Comparison of ENCODE assay signal across 18 cellular contexts in the genomic region with DNA sequence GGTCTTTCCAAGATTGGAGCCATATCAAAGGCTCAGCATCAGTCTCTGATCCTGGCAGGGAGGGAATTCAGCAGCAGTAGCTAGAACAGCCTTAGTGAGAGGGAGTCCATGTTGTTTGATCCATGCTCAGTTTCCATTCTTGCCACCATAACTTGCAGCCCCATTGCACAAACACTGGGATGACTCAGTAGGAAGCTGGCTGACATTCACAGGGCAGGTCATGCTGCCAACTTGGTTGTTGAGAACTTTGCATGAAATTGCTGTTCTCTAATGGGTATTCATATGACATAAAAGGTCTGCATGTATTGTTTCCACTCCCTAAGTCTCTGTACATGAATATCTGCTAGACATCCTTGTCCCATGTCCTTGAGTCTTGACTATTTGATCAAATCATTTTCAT. TPM values are rescaled to one million over a fixed set of nuclear protein-coding genes. Genes with fewer than 3 reads are reported as not detected.
A peak's percentile ranks its signal among the peaks of the same experiment; 100 is the strongest.
DNase-seq lines count a peak whose midpoint lies in the region; ATAC-seq and TF ChIP-seq lines count a peak whose summit lies in the region.
"Had no signal": no experiment of that assay in that cellular context is flagged by ENCODE, and none has a peak within 500 bp of the region (broad histone marks: within the 10 kb centered on the region; RNA-seq: fewer than 3 reads in every experiment).

No MANE protein-coding gene starts in this region.

- DNase-seq in left cardiac atrium (peak; percentile 34), heart left ventricle (no peak), RWPE2 (ENCODE audit: low spot score) (no peak), fibroblast of the conjunctiva (ENCODE audit: low read depth) (peak; percentile 43), neural progenitor cell (ENCODE audit: low spot score) (no peak), DMS153 (lab: John Stamatoyannopoulos, UW) (no peak), DMS79 (lab: John Stamatoyannopoulos, UW) (no peak)
- DNase-seq in CD4-positive, alpha-beta T cell: no peak
- DNase-seq: Calu3; colonic mucosa; NCI-H82; retina; RPMI8226; stimulated activated CD4-positive, alpha-beta T cell treated with anti-CD3 and anti-CD28 coated beads, Interleukin-1b, Interleukin-23, amount 100 ng/mL, for 48 hours; T-helper 17 cell had no signal

- no peak for TF ChIP-seq POLR2A in heart left ventricle (IDR thresholded peaks at IDR 0.05)

- no peak overlapping the region for H3K27ac ChIP-seq in heart left ventricle
- H3K27ac ChIP-seq in RWPE2 (ENCODE audit: poor library complexity, severe bottlenecking): peak overlapping the region; percentile 24
- H3K27ac ChIP-seq in neural progenitor cell: no peak overlapping the region
- H3K27ac ChIP-seq in CD4-positive, alpha-beta T cell (ENCODE audit: low read depth, low read length): no peak overlapping the region
- H3K27ac ChIP-seq: colonic mucosa, thoracic aorta had no signal

- H3K4me3 ChIP-seq in heart left ventricle (no peak overlapping the region), RWPE2 (ENCODE audit: severe bottlenecking) (no peak overlapping the region), neural progenitor cell (no peak overlapping the region)
- H3K4me3 ChIP-seq: colonic mucosa, thoracic aorta had no signal

- H4K20me1 ChIP-seq in neural progenitor cell (ENCODE audit: low read depth): no peaks in the 10 kb centered on the region

- TF ChIP-seq CTCF in heart left ventricle (IDR thresholded peaks at IDR 0.05): no peak
- TF ChIP-seq CTCF in RWPE2 (IDR thresholded peaks at IDR 0.05; ENCODE audit: poor library complexity, severe bottlenecking): no peak
- no peak for TF ChIP-seq CTCF in neural progenitor cell (IDR thresholded peaks at IDR 0.05)
- TF ChIP-seq CTCF in CD4-positive, alpha-beta T cell (IDR thresholded peaks at IDR 0.05): no peak

- no peak overlapping the region for H3K4me3 Mint-ChIP-seq in neural progenitor cell
- no peak overlapping the region for H3K4me3 Mint-ChIP-seq in CD4-positive, alpha-beta T cell
- H3K4me3 Mint-ChIP-seq: nephron, T-helper 17 cell had no signal

- H3K4me1 ChIP-seq in heart left ventricle (peaks cover 0 to 8% (median 0%) of the 10 kb centered on the region in 12 donors), RWPE2 (ENCODE audit: insufficient read depth, poor library complexity, severe bottlenecking) (peaks cover 9% of the 10 kb centered on the region), neural progenitor cell (no peaks in the 10 kb centered on the region)

- no peak overlapping the region for H2AFZ ChIP-seq in neural progenitor cell (replicated peaks)

- POLR2A ChIA-PET in CD4-positive, alpha-beta T cell (lab: Charles Lee): no interaction called here

- no peaks in the 10 kb centered on the region for H3K27me3 Mint-ChIP-seq in neural progenitor cell (ENCODE audit: insufficient read depth, low read depth)
- no peaks in the 10 kb centered on the region for H3K27me3 Mint-ChIP-seq in CD4-positive, alpha-beta T cell
- H3K27me3 Mint-ChIP-seq: T-helper 17 cell had no signal

- ATAC-seq in left cardiac atrium: peak in 1 of 2 donors; percentile 37
- ATAC-seq in heart left ventricle: no peak
- peak; percentile 66 for ATAC-seq in RWPE2 (ENCODE audit: low read depth)
- ATAC-seq in CD4-positive, alpha-beta T cell (ENCODE audit: poor library complexity): no peak
- ATAC-seq: T-helper 17 cell had no signal

- H3K4me2 ChIP-seq in neural progenitor cell: no peak overlapping the region

- CTCF ChIA-PET in CD4-positive, alpha-beta T cell (lab: Charles Lee): interaction anchor here (1.4 kb wide), 1 partner anchor 16 kb away, joined by 3 read pairs; no protein-coding TSS in a partner anchor

- H3K79me2 ChIP-seq in neural progenitor cell (ENCODE audit: low read depth): no peaks in the 10 kb centered on the region

- no peaks in the 10 kb centered on the region for H3F3A ChIP-seq in neural progenitor cell (ENCODE audit: low read depth)

- intact Hi-C loops in left cardiac atrium (cut with DNase I): no loop called here
- intact Hi-C loops in heart left ventricle (cut with DNase I): no loop called here
- intact Hi-C loops in CD4-positive, alpha-beta T cell (cut with DNase I, micrococcal nuclease): no loop called here

- H3K9me3 Mint-ChIP-seq in neural progenitor cell: no peaks in the 10 kb centered on the region
- H3K9me3 Mint-ChIP-seq in CD4-positive, alpha-beta T cell: no peaks in the 10 kb centered on the region
- H3K9me3 Mint-ChIP-seq: nephron had no signal

- H3K9ac ChIP-seq in neural progenitor cell: no peak overlapping the region

- no peaks in the 10 kb centered on the region for H3K4me1 Mint-ChIP-seq in neural progenitor cell
- no peaks in the 10 kb centered on the region for H3K4me1 Mint-ChIP-seq in CD4-positive, alpha-beta T cell (ENCODE audit: low read depth)
- H3K4me1 Mint-ChIP-seq: nephron had no signal

- no peak overlapping the region for H3K27ac Mint-ChIP-seq in neural progenitor cell
- H3K27ac Mint-ChIP-seq in CD4-positive, alpha-beta T cell: no peak overlapping the region
- H3K27ac Mint-ChIP-seq: nephron, T-helper 17 cell had no signal

- no peaks in the 10 kb centered on the region for H3K36me3 ChIP-seq in heart left ventricle
- H3K36me3 ChIP-seq in RWPE2 (ENCODE audit: low read depth): no peaks in the 10 kb centered on the region
- H3K36me3 ChIP-seq in neural progenitor cell: no peaks in the 10 kb centered on the region
- H3K36me3 ChIP-seq: colonic mucosa, thoracic aorta had no signal

- no peaks in the 10 kb centered on the region for H3K36me3 Mint-ChIP-seq in neural progenitor cell
- no peaks in the 10 kb centered on the region for H3K36me3 Mint-ChIP-seq in CD4-positive, alpha-beta T cell (ENCODE audit: low read depth)

- no peaks in the 10 kb centered on the region for H3K9me3 ChIP-seq in heart left ventricle
- no peaks in the 10 kb centered on the region for H3K9me3 ChIP-seq in RWPE2 (ENCODE audit: severe bottlenecking)
- H3K9me3 ChIP-seq in neural progenitor cell (ENCODE audit: low read depth): no peaks in the 10 kb centered on the region
- H3K9me3 ChIP-seq in CD4-positive, alpha-beta T cell (ENCODE audit: control insufficient read depth, low read length): no peaks in the 10 kb centered on the region
- H3K9me3 ChIP-seq: colonic mucosa, thoracic aorta had no signal

- H3K27me3 ChIP-seq in heart left ventricle: no peaks in the 10 kb centered on the region
- no peaks in the 10 kb centered on the region for H3K27me3 ChIP-seq in RWPE2 (ENCODE audit: insufficient read depth, poor library complexity, severe bottlenecking)
- no peaks in the 10 kb centered on the region for H3K27me3 ChIP-seq in neural progenitor cell
- H3K27me3 ChIP-seq in CD4-positive, alpha-beta T cell (ENCODE audit: control insufficient read depth, insufficient read depth, low read length): no peaks in the 10 kb centered on the region
- H3K27me3 ChIP-seq: colonic mucosa had no signal

RNA-seq across cellular contexts. Expression of a gene that starts 29.9 kb away (rescaled TPM):
- total RNA-seq in left cardiac atrium (10 to 100 TPM; 11.6 to 22.9 TPM), heart left ventricle (10 to 100 TPM in 3 of 9 donors, 1 to 10 TPM in 3, under 1 TPM in 3; 0.32 to 21.5 (median 3.1) TPM), neural progenitor cell (ENCODE audit: low replicate concordance) (0.32 and 0.62 TPM in 2 replicates)
- polyA plus RNA-seq in heart left ventricle: 1 to 10 TPM in 1 of 2 donors, under 1 TPM in 1; 0.53 to 1.1 TPM
- 10 to 100 TPM; 77.1 to 83.0 TPM for total RNA-seq in CD4-positive, alpha-beta T cell
- total RNA-seq: HT-29 had no signal

Comparison
In these comparisons a context has a peak if more than half of its experiments do, and no peak if none do; other contexts are left out.
1. DNase-seq: peak in left cardiac atrium (single experiment) and fibroblast of the conjunctiva (single experiment); none in heart left ventricle (0 of 5), RWPE2 (single experiment), neural progenitor cell (single experiment), DMS153 (single experiment), DMS79 (single experiment) and CD4-positive, alpha-beta T cell (0 of 10).